ENCODE assay signal across 1 cellular context in the genomic region with DNA sequence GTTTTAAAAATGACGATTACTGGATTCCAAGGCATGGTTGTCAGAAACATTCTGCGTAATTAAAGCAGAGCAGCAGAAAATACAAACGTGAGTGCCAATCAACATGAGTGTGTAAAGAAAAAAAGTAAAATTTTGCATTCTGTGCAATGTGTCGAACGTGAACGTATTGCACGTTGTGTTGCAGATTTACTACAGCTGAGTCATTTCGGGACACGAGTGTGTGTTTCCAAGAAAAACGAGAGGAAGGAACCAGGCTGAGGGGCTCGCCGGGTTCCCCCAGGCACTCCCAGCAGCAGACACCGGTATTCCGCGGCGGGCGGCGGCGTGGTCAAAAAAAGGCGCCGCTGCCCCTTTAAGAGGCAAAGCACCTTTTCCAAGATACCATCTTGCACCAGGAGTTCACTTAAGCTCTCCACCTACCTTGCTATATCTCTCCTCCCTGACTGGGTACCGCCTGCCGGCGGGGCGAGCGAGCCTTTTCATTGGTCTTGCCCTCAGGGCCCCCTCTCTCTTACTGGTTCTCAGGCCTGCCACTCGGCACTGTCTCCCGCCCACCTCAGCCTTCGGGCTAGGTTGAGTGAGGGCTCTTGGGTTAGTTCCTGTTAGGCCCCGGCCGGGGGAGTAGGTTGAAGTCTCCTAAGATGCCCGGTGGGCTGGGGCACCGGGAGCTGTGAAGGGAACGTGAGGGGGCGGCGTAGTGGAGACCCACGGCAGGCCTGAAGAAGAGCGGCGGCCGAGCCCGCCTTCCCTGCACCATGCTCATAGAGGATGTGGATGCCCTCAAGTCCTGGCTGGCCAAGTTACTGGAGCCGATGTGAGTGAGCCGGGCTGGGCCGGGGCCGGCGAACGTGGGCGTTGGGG.
A peak's percentile ranks its signal among the peaks of the same experiment; 100 is the strongest.
TF ChIP-seq lines count a peak whose summit lies in the region.

A gene with protein sequence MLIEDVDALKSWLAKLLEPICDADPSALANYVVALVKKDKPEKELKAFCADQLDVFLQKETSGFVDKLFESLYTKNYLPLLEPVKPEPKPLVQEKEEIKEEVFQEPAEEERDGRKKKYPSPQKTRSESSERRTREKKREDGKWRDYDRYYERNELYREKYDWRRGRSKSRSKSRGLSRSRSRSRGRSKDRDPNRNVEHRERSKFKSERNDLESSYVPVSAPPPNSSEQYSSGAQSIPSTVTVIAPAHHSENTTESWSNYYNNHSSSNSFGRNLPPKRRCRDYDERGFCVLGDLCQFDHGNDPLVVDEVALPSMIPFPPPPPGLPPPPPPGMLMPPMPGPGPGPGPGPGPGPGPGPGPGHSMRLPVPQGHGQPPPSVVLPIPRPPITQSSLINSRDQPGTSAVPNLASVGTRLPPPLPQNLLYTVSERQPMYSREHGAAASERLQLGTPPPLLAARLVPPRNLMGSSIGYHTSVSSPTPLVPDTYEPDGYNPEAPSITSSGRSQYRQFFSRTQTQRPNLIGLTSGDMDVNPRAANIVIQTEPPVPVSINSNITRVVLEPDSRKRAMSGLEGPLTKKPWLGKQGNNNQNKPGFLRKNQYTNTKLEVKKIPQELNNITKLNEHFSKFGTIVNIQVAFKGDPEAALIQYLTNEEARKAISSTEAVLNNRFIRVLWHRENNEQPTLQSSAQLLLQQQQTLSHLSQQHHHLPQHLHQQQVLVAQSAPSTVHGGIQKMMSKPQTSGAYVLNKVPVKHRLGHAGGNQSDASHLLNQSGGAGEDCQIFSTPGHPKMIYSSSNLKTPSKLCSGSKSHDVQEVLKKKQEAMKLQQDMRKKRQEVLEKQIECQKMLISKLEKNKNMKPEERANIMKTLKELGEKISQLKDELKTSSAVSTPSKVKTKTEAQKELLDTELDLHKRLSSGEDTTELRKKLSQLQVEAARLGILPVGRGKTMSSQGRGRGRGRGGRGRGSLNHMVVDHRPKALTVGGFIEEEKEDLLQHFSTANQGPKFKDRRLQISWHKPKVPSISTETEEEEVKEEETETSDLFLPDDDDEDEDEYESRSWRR (plus strand): TSS at position 595 of the 861 bp plus-strand sequence. CDS start 161 bp downstream, at position 756.

TF ChIP-seq in K562, 482 proteins besides CTCF, POLR2A, EP300 and RAD21 (continued from another document and continues in another):
- TF ChIP-seq, protein P1, sequence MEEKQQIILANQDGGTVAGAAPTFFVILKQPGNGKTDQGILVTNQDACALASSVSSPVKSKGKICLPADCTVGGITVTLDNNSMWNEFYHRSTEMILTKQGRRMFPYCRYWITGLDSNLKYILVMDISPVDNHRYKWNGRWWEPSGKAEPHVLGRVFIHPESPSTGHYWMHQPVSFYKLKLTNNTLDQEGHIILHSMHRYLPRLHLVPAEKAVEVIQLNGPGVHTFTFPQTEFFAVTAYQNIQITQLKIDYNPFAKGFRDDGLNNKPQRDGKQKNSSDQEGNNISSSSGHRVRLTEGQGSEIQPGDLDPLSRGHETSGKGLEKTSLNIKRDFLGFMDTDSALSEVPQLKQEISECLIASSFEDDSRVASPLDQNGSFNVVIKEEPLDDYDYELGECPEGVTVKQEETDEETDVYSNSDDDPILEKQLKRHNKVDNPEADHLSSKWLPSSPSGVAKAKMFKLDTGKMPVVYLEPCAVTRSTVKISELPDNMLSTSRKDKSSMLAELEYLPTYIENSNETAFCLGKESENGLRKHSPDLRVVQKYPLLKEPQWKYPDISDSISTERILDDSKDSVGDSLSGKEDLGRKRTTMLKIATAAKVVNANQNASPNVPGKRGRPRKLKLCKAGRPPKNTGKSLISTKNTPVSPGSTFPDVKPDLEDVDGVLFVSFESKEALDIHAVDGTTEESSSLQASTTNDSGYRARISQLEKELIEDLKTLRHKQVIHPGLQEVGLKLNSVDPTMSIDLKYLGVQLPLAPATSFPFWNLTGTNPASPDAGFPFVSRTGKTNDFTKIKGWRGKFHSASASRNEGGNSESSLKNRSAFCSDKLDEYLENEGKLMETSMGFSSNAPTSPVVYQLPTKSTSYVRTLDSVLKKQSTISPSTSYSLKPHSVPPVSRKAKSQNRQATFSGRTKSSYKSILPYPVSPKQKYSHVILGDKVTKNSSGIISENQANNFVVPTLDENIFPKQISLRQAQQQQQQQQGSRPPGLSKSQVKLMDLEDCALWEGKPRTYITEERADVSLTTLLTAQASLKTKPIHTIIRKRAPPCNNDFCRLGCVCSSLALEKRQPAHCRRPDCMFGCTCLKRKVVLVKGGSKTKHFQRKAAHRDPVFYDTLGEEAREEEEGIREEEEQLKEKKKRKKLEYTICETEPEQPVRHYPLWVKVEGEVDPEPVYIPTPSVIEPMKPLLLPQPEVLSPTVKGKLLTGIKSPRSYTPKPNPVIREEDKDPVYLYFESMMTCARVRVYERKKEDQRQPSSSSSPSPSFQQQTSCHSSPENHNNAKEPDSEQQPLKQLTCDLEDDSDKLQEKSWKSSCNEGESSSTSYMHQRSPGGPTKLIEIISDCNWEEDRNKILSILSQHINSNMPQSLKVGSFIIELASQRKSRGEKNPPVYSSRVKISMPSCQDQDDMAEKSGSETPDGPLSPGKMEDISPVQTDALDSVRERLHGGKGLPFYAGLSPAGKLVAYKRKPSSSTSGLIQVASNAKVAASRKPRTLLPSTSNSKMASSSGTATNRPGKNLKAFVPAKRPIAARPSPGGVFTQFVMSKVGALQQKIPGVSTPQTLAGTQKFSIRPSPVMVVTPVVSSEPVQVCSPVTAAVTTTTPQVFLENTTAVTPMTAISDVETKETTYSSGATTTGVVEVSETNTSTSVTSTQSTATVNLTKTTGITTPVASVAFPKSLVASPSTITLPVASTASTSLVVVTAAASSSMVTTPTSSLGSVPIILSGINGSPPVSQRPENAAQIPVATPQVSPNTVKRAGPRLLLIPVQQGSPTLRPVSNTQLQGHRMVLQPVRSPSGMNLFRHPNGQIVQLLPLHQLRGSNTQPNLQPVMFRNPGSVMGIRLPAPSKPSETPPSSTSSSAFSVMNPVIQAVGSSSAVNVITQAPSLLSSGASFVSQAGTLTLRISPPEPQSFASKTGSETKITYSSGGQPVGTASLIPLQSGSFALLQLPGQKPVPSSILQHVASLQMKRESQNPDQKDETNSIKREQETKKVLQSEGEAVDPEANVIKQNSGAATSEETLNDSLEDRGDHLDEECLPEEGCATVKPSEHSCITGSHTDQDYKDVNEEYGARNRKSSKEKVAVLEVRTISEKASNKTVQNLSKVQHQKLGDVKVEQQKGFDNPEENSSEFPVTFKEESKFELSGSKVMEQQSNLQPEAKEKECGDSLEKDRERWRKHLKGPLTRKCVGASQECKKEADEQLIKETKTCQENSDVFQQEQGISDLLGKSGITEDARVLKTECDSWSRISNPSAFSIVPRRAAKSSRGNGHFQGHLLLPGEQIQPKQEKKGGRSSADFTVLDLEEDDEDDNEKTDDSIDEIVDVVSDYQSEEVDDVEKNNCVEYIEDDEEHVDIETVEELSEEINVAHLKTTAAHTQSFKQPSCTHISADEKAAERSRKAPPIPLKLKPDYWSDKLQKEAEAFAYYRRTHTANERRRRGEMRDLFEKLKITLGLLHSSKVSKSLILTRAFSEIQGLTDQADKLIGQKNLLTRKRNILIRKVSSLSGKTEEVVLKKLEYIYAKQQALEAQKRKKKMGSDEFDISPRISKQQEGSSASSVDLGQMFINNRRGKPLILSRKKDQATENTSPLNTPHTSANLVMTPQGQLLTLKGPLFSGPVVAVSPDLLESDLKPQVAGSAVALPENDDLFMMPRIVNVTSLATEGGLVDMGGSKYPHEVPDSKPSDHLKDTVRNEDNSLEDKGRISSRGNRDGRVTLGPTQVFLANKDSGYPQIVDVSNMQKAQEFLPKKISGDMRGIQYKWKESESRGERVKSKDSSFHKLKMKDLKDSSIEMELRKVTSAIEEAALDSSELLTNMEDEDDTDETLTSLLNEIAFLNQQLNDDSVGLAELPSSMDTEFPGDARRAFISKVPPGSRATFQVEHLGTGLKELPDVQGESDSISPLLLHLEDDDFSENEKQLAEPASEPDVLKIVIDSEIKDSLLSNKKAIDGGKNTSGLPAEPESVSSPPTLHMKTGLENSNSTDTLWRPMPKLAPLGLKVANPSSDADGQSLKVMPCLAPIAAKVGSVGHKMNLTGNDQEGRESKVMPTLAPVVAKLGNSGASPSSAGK (IDR thresholded peaks at IDR 0.05): peak; percentile 45
- TF ChIP-seq NR2C1 (IDR thresholded peaks at IDR 0.05) (peak; percentile 72), NR2C1 (tag; IDR thresholded peaks at IDR 0.05) (peak; percentile 70), SRF (CRISPR knock-in tag; IDR thresholded peaks at IDR 0.05) (peak in 1 of 2 experiments; percentile 54; a peak in 1 of 4 replicates), ZNF174 (CRISPR knock-in tag; IDR thresholded peaks at IDR 0.05) (no peak), CCAR2 (IDR thresholded peaks at IDR 0.05; ENCODE audit: low read depth, low read length) (no peak), MYC (IDR thresholded peaks at IDR 0.05; ENCODE audit: low read depth, low read length) (peak; percentile 93), MYC (CRISPR knock-in tag; IDR thresholded peaks at IDR 0.05; ENCODE audit: borderline replicate concordance, low read depth) (peak; percentile 58; the same call in 1 of the 2 replicates), EP400 (IDR thresholded peaks at IDR 0.05) (peak; percentile 91), RCOR1 (IDR thresholded peaks at IDR 0.05; ENCODE audit: borderline replicate concordance in 1 of 2, low read depth in 2 of 2, low read length in 2 of 2) (peak in 1 of 2 experiments; percentile 25; a peak in 1 of 4 replicates), RFX7 (CRISPR knock-in tag; IDR thresholded peaks at IDR 0.05) (no peak), SAFB (IDR thresholded peaks at IDR 0.05; ENCODE audit: borderline replicate concordance, low read depth, low read length) (no peak), HNRNPLL (IDR thresholded peaks at IDR 0.05; ENCODE audit: low read depth, low read length, poor library complexity, severe bottlenecking) (peak; percentile 38), MCM7 (IDR thresholded peaks at IDR 0.05) (no peak), GABPB1 (CRISPR knock-in tag; IDR thresholded peaks at IDR 0.05) (peak; percentile 49; the same call in 1 of the 2 replicates), JUND (IDR thresholded peaks at IDR 0.05; ENCODE audit: borderline replicate concordance, low read depth, low read length) (peak; percentile 75), JUND (tag; IDR thresholded peaks at IDR 0.05; ENCODE audit: borderline replicate concordance, low read depth, low read length) (peak; percentile 80; the same call in 2 of the 3 replicates), ZNF785 (CRISPR knock-in tag; IDR thresholded peaks at IDR 0.05) (no peak), PHF8 (IDR thresholded peaks at IDR 0.05; ENCODE audit: borderline replicate concordance, low read length) (peak; percentile 89), FOXK2 (conservative IDR thresholded peaks at IDR 0.05 in 1 of 2, IDR thresholded peaks at IDR 0.05 in 1 of 2; ENCODE audit: low read depth in 2 of 2) (peak; percentile 72 to 78; a peak in 3 of 4 replicates), ZBED1 (IDR thresholded peaks at IDR 0.05) (0 out of 2 replicates have a peak, but pooled peaks have one; percentile 19)
- TF ChIP-seq, protein P2, sequence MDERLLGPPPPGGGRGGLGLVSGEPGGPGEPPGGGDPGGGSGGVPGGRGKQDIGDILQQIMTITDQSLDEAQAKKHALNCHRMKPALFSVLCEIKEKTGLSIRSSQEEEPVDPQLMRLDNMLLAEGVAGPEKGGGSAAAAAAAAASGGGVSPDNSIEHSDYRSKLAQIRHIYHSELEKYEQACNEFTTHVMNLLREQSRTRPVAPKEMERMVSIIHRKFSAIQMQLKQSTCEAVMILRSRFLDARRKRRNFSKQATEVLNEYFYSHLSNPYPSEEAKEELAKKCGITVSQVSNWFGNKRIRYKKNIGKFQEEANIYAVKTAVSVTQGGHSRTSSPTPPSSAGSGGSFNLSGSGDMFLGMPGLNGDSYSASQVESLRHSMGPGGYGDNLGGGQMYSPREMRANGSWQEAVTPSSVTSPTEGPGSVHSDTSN (CRISPR knock-in tag; IDR thresholded peaks at IDR 0.05; ENCODE audit: low read depth): peak; percentile 100
- TF ChIP-seq, protein P2 (tag; conservative IDR thresholded peaks at IDR 0.05; ENCODE audit: low read depth): peak; percentile 100
- TF ChIP-seq, protein P3, sequence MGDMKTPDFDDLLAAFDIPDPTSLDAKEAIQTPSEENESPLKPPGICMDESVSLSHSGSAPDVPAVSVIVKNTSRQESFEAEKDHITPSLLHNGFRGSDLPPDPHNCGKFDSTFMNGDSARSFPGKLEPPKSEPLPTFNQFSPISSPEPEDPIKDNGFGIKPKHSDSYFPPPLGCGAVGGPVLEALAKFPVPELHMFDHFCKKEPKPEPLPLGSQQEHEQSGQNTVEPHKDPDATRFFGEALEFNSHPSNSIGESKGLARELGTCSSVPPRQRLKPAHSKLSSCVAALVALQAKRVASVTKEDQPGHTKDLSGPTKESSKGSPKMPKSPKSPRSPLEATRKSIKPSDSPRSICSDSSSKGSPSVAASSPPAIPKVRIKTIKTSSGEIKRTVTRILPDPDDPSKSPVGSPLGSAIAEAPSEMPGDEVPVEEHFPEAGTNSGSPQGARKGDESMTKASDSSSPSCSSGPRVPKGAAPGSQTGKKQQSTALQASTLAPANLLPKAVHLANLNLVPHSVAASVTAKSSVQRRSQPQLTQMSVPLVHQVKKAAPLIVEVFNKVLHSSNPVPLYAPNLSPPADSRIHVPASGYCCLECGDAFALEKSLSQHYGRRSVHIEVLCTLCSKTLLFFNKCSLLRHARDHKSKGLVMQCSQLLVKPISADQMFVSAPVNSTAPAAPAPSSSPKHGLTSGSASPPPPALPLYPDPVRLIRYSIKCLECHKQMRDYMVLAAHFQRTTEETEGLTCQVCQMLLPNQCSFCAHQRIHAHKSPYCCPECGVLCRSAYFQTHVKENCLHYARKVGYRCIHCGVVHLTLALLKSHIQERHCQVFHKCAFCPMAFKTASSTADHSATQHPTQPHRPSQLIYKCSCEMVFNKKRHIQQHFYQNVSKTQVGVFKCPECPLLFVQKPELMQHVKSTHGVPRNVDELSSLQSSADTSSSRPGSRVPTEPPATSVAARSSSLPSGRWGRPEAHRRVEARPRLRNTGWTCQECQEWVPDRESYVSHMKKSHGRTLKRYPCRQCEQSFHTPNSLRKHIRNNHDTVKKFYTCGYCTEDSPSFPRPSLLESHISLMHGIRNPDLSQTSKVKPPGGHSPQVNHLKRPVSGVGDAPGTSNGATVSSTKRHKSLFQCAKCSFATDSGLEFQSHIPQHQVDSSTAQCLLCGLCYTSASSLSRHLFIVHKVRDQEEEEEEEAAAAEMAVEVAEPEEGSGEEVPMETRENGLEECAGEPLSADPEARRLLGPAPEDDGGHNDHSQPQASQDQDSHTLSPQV (IDR thresholded peaks at IDR 0.05): peak; percentile 71
- TF ChIP-seq, protein P4, sequence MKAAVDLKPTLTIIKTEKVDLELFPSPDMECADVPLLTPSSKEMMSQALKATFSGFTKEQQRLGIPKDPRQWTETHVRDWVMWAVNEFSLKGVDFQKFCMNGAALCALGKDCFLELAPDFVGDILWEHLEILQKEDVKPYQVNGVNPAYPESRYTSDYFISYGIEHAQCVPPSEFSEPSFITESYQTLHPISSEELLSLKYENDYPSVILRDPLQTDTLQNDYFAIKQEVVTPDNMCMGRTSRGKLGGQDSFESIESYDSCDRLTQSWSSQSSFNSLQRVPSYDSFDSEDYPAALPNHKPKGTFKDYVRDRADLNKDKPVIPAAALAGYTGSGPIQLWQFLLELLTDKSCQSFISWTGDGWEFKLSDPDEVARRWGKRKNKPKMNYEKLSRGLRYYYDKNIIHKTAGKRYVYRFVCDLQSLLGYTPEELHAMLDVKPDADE (conservative IDR thresholded peaks at IDR 0.05; ENCODE audit: control insufficient read depth, low read depth, low read length): no peak
- TF ChIP-seq, protein P5, sequence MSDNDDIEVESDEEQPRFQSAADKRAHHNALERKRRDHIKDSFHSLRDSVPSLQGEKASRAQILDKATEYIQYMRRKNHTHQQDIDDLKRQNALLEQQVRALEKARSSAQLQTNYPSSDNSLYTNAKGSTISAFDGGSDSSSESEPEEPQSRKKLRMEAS (CRISPR knock-in tag; IDR thresholded peaks at IDR 0.05): peak; percentile 59
